In the genomic region with DNA sequence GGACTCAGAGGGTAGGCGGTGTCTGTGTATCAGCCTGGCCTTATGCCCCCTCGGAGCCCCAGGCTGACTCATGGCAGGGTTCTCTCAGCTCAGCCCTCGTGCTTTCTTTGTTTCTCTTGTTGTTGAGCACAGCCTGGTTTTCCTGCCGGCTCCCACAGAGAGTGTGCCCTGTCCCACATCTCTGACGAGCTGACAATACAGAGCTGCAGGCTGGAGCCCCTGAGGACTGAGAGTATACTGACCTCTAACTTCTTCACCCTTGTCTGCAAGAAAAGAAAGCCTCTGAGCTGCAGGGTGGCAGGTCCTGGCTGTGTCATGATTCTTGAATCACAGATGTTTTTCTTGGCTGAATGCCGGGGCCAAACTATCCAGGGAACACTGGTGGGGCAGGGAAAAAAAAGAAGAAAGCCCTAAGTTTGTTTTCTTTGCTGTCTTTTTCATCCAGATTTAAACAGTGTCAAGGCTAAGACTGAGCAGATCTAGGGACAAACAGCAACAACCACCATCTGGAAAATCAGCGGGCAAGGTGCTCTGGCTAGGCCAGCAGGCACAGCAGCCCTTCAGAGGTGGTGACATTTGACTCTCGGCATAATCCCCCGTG, we compare ENCODE assay signal across 8 cellular contexts.
DNase-seq lines count a peak whose midpoint lies in the region; ATAC-seq and TF ChIP-seq lines count a peak whose summit lies in the region.

No MANE protein-coding gene starts in this region.

- H3K9me3 ChIP-seq in left lung: no peaks in the 10 kb centered on the region
- no peaks in the 10 kb centered on the region for H3K9me3 ChIP-seq in uterus

- no peaks in the 10 kb centered on the region for H3K36me3 ChIP-seq in left lung
- H3K36me3 ChIP-seq in uterus: no peaks in the 10 kb centered on the region

- H3K27ac ChIP-seq in coronary artery (no peak overlapping the region), left lung (no peak overlapping the region), uterus (no peak overlapping the region)

- no peaks in the 10 kb centered on the region for H3K27me3 ChIP-seq in left lung
- H3K27me3 ChIP-seq in uterus: no peaks in the 10 kb centered on the region

- peak; percentile 70 for ATAC-seq in left lung

- no peak for TF ChIP-seq POLR2A in uterus (IDR thresholded peaks at IDR 0.05)

- peak; percentile 8 to 19 for DNase-seq in SHP77 (lab: John Stamatoyannopoulos, UW)
- DNase-seq in SHP77 treated with DMSO at 0.1 percent for 48 hours (lab: John Stamatoyannopoulos, UW): no peak
- DNase-seq in coronary artery (ENCODE audit: low spot score): no peak
- no peak for DNase-seq in left lung
- DNase-seq in ureter (ENCODE audit: low spot score): peak; percentile 45
- DNase-seq in mesenteric fat pad (ENCODE audit: low spot score): no peak
- no peak for DNase-seq in NCI-H1105 (lab: John Stamatoyannopoulos, UW)
- no peak for DNase-seq in uterus

- no peak for TF ChIP-seq CTCF in coronary artery (IDR thresholded peaks at IDR 0.05)
- no peak for TF ChIP-seq CTCF in left lung (IDR thresholded peaks at IDR 0.05)
- TF ChIP-seq CTCF in uterus (IDR thresholded peaks at IDR 0.05): no peak

- intact Hi-C loops in left lung (cut with DNase I): no loop called here
- intact Hi-C loops in uterus (cut with DNase I; ENCODE audit: low total_unique reads): no loop called here

- peaks cover 0 to 6% of the 10 kb centered on the region in 2 donors for H3K4me1 ChIP-seq in left lung
- no peaks in the 10 kb centered on the region for H3K4me1 ChIP-seq in uterus

- peak overlapping the region; percentile 12 for H3K4me3 ChIP-seq in coronary artery
- H3K4me3 ChIP-seq in left lung: no peak overlapping the region
- H3K4me3 ChIP-seq in uterus: no peak overlapping the region

Comparison
In these comparisons a context has a peak if more than half of its experiments do, and no peak if none do; other contexts are left out.
1. DNase-seq: peak in SHP77 (2 of 2) and ureter (single experiment); none in SHP77 treated with DMSO at 0.1 percent for 48 hours (single experiment), coronary artery (single experiment), left lung (0 of 2), mesenteric fat pad (single experiment), NCI-H1105 (single experiment) and uterus (0 of 2).